12 cellular contexts compared by ENCODE assay signal in the genomic region with DNA sequence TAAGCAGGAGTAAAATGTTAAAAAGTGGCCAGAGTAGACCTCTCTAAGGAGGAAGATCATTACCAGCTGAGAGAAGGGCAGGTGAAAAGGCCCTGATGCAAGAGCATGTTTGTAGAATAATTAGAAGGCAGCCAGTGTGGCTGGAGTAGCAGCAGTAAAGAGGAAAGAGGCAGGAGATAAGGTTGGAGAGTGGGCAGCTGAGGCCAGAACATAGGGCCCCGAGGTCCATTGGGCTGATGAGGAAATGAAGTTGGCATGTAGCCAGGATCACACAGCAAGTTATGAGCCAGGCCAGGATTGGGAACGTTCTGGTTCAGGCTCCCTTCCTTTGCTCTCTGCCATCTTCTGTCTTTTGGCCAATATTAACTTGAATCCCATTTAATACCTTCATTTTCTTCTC. TPM values are rescaled to one million over a fixed set of nuclear protein-coding genes. Genes with fewer than 3 reads are reported as not detected.
DNase-seq lines count a peak whose midpoint lies in the region; ATAC-seq, FAIRE-seq and TF ChIP-seq lines count a peak whose summit lies in the region.
"Had no signal": no experiment of that assay in that cellular context is flagged by ENCODE, and none has a peak within 500 bp of the region (broad histone marks: within the 10 kb centered on the region; RNA-seq: fewer than 3 reads in every experiment).

No MANE protein-coding gene starts in this region.

- no peaks in the 10 kb centered on the region for H3K9me3 Mint-ChIP-seq in neural progenitor cell

- ATAC-seq in SK-N-SH treated with all-trans-retinoic acid at 6 μM for 48 hours (no peak), body of pancreas (no peak), left lobe of liver (peak; percentile 86)

- TF ChIP-seq CTCF in SK-N-SH (IDR thresholded peaks at IDR 0.05) (no peak), body of pancreas (IDR thresholded peaks at IDR 0.05) (no peak), thyroid gland (IDR thresholded peaks at IDR 0.05) (no peak), neural progenitor cell (IDR thresholded peaks at IDR 0.05) (no peak), esophagus muscularis mucosa (IDR thresholded peaks at IDR 0.05) (no peak)

- peaks cover 3% of the 10 kb centered on the region for H3K27me3 Mint-ChIP-seq in neural progenitor cell (ENCODE audit: insufficient read depth, low read depth)

- peak overlapping the region in 1 of 2 experiments; percentile 59; a peak in 2 of 4 replicates for H3K27ac ChIP-seq in SK-N-SH (ENCODE audit: low read depth in 2 of 2, low read length in 1 of 2)
- no peak overlapping the region for H3K27ac ChIP-seq in body of pancreas
- no peak overlapping the region for H3K27ac ChIP-seq in thyroid gland
- no peak overlapping the region for H3K27ac ChIP-seq in neural progenitor cell
- H3K27ac ChIP-seq in esophagus muscularis mucosa (replicated peaks in 1 of 4), result no peak overlapping the region

- 19% methylated on average over 2 of the region's 2 CpGs for WGBS in SK-N-SH (ENCODE audit: low lambda C conversion rate)
- 10 to 15% methylated on average over 2 of the region's 2 CpGs for WGBS in body of pancreas, 2 donors
- WGBS in thyroid gland, 2 donors, result 4 to 5% methylated on average over 2 of the region's 2 CpGs
- 10% methylated on average over 2 of the region's 2 CpGs for WGBS in esophagus muscularis mucosa

- H2AFZ ChIP-seq in SK-N-SH (ENCODE audit: low read depth) (no peak overlapping the region), neural progenitor cell (replicated peaks) (no peak overlapping the region)

- H3K4me1 Mint-ChIP-seq in neural progenitor cell, result peaks cover 33% of the 10 kb centered on the region

- H3K4me1 ChIP-seq in SK-N-SH (ENCODE audit: control insufficient read depth in 1 of 2, insufficient read depth in 2 of 2, low read depth in 1 of 2, low read length in 1 of 2) (peaks cover 0 to 37% of the 10 kb centered on the region in 2 experiments; a peak in 1 of 4 replicates), body of pancreas (peaks cover 43% of the 10 kb centered on the region), thyroid gland (peaks cover 32 to 61% of the 10 kb centered on the region in 2 donors), neural progenitor cell (peaks cover 19% of the 10 kb centered on the region), esophagus muscularis mucosa (peaks cover 62 to 80% (median 68%) of the 10 kb centered on the region in 4 donors)

- H3K79me2 ChIP-seq in SK-N-SH (ENCODE audit: insufficient read depth), result peaks cover 95% of the 10 kb centered on the region
- H3K79me2 ChIP-seq in neural progenitor cell (ENCODE audit: low read depth), result peaks cover 99% of the 10 kb centered on the region

- H3K4me3 ChIP-seq in SK-N-SH (ENCODE audit: low read depth in 2 of 2, low read length in 1 of 2) (no peak overlapping the region), body of pancreas (no peak overlapping the region), thyroid gland (replicated peaks in 1 of 3) (no peak overlapping the region), neural progenitor cell (no peak overlapping the region), esophagus muscularis mucosa (no peak overlapping the region)

- no peak for TF ChIP-seq RAD21 in SK-N-SH (IDR thresholded peaks at IDR 0.05; ENCODE audit: low read length)

- intact Hi-C loops in body of pancreas (cut with DNase I) (no loop called here), thyroid gland (cut with DNase I) (no loop called here), esophagus muscularis mucosa (cut with DNase I) (no loop called here)

- H3F3A ChIP-seq in SK-N-SH (replicated peaks; ENCODE audit: insufficient read depth) (no peaks in the 10 kb centered on the region), neural progenitor cell (ENCODE audit: low read depth) (no peaks in the 10 kb centered on the region)

- DNase-seq in SK-N-SH, result peak; percentile 54
- peak; percentile 20 to 52 (median 44) for DNase-seq in body of pancreas
- DNase-seq in left lobe of liver (ENCODE audit: low spot score), result peak; percentile 55
- peak; percentile 39 to 51 for DNase-seq in thyroid gland
- no peak for DNase-seq in neural progenitor cell (ENCODE audit: low spot score)
- DNase-seq in esophagus muscularis mucosa (ENCODE audit: extremely low spot score), result no peak
- no peak for DNase-seq in GM12891 (ENCODE audit: insufficient read length, low spot score)
- DNase-seq: activated T-cell treated with anti-CD3 and anti-CD28 coated beads for 4 hours; KBM-7; stimulated activated CD4-positive, alpha-beta T cell treated with anti-CD3 and anti-CD28 coated beads, Interleukin-4, amount 100 ng/mL, for 24 hours; T-helper 2 cell had no signal

- H3K27me3 ChIP-seq in SK-N-SH (ENCODE audit: insufficient read depth), result no peaks in the 10 kb centered on the region
- H3K27me3 ChIP-seq in body of pancreas, result no peaks in the 10 kb centered on the region
- H3K27me3 ChIP-seq in thyroid gland, result no peaks in the 10 kb centered on the region
- H3K27me3 ChIP-seq in neural progenitor cell, result no peaks in the 10 kb centered on the region
- H3K27me3 ChIP-seq in esophagus muscularis mucosa, result no peaks in the 10 kb centered on the region

- H3K9ac ChIP-seq in SK-N-SH, result no peak overlapping the region
- no peak overlapping the region for H3K9ac ChIP-seq in neural progenitor cell

- no peak overlapping the region for H3K27ac Mint-ChIP-seq in neural progenitor cell

- H3K9me2 ChIP-seq in SK-N-SH, result no peaks in the 10 kb centered on the region

- POLR2A ChIA-PET in SK-N-SH (lab: Yijun Ruan, JAX), result no interaction called here

- TF ChIP-seq POLR2A in body of pancreas (IDR thresholded peaks at IDR 0.05) (no peak), thyroid gland (IDR thresholded peaks at IDR 0.05) (no peak), esophagus muscularis mucosa (IDR thresholded peaks at IDR 0.05; ENCODE audit: low read depth) (no peak), GM12891 (IDR thresholded peaks at IDR 0.05; ENCODE audit: low read depth, low read length) (no peak)

- H3K36me3 ChIP-seq in SK-N-SH (replicated peaks in 1 of 2; ENCODE audit: control insufficient read depth in 1 of 2, insufficient read depth in 2 of 2, low read length in 1 of 2) (peaks cover 0 to 2% of the 10 kb centered on the region in 2 experiments), body of pancreas (replicated peaks in 1 of 2; ENCODE audit: insufficient read depth in 1 of 2, low read depth in 2 of 2) (no peaks in the 10 kb centered on the region), thyroid gland (no peaks in the 10 kb centered on the region), neural progenitor cell (no peaks in the 10 kb centered on the region), esophagus muscularis mucosa (no peaks in the 10 kb centered on the region)

- CTCF ChIA-PET in SK-N-SH (lab: Yijun Ruan, JAX), result interaction anchor here (1.2 to 2.0 kb wide), 2 partner anchors 15 to 23 kb away, joined by 3 to 4 read pairs; no protein-coding TSS in a partner anchor

- H3K9me3 ChIP-seq in SK-N-SH (no peaks in the 10 kb centered on the region), body of pancreas (no peaks in the 10 kb centered on the region), thyroid gland (no peaks in the 10 kb centered on the region), neural progenitor cell (ENCODE audit: low read depth) (no peaks in the 10 kb centered on the region), esophagus muscularis mucosa (no peaks in the 10 kb centered on the region)

- no peak for FAIRE-seq in GM12891 (lab: Jason Lieb, UNC)

- peaks cover 10% of the 10 kb centered on the region for H3K36me3 Mint-ChIP-seq in neural progenitor cell

- H3K4me3 Mint-ChIP-seq in neural progenitor cell, result no peak overlapping the region

- peaks cover 94% of the 10 kb centered on the region for H4K20me1 ChIP-seq in SK-N-SH (ENCODE audit: insufficient read depth)
- H4K20me1 ChIP-seq in neural progenitor cell (ENCODE audit: low read depth), result peaks cover 92% of the 10 kb centered on the region

- TF ChIP-seq EP300 in SK-N-SH (IDR thresholded peaks at IDR 0.05; ENCODE audit: borderline replicate concordance in 1 of 2, low read depth in 1 of 2, low read length in 1 of 2) (peak in 1 of 2 experiments; percentile 28; a peak in 1 of 4 replicates), esophagus muscularis mucosa (IDR thresholded peaks at IDR 0.05) (no peak)

- H3K4me2 ChIP-seq in SK-N-SH, result no peak overlapping the region
- H3K4me2 ChIP-seq in neural progenitor cell, result no peak overlapping the region

TF ChIP-seq in SK-N-SH, 30 proteins besides CTCF, POLR2A, EP300 and RAD21:
- peak; percentile 45 for TF ChIP-seq NFIC (IDR thresholded peaks at IDR 0.05; ENCODE audit: borderline replicate concordance)
- TF ChIP-seq RCOR1 (IDR thresholded peaks at IDR 0.05; ENCODE audit: low read length), result 0 out of 2 replicates have a peak, but pooled peaks have one; percentile 11
- no peak for TF ChIP-seq FOSL2 (IDR thresholded peaks at IDR 0.05; ENCODE audit: borderline replicate concordance, low read depth)
- no peak for TF ChIP-seq FOXJ3 (CRISPR knock-in tag; IDR thresholded peaks at IDR 0.05)

TF ChIP-seq in SK-N-SH treated with all-trans-retinoic acid at 6 μM for 48 hours, 23 proteins besides CTCF, POLR2A, EP300 and RAD21 (continues in another document):
- TF ChIP-seq ISL1 (CRISPR knock-in tag; IDR thresholded peaks at IDR 0.05), result no peak
- TF ChIP-seq CSDC2 (CRISPR knock-in tag; IDR thresholded peaks at IDR 0.05), result no peak

TF ChIP-seq in GM12891, 5 proteins besides CTCF, POLR2A, EP300 and RAD21:
- no peak for TF ChIP-seq TAF1 (IDR thresholded peaks at IDR 0.05; ENCODE audit: low read depth, low read length)
- no peak for TF ChIP-seq PAX5 (IDR thresholded peaks at IDR 0.05; ENCODE audit: insufficient read depth, low read length, severe bottlenecking)
- no peak for TF ChIP-seq POLR2AphosphoS5 (IDR thresholded peaks at IDR 0.05; ENCODE audit: low read depth, low read length)
- TF ChIP-seq SPI1 (IDR thresholded peaks at IDR 0.05; ENCODE audit: low read depth, low read length), result no peak
- TF ChIP-seq POU2F2 (IDR thresholded peaks at IDR 0.05; ENCODE audit: low read depth, low read length), result no peak

RNA-seq across cellular contexts. Expression of a gene that starts 51.6 kb away (rescaled TPM):
- 123 and 130 TPM in 2 replicates for polyA plus RNA-seq in SK-N-SH (2012; rRNA removed)
- polyA plus RNA-seq in SK-N-SH (2012; cell fraction: cytosol; rRNA removed), result 71.6 and 108 TPM in 2 replicates
- polyA plus RNA-seq in SK-N-SH (2012; cell fraction: nucleus; rRNA removed), result 68.3 and 69.8 TPM in 2 replicates
- 10 to 100 TPM; 37.9 to 49.3 TPM for total RNA-seq in body of pancreas
- 26.8 TPM for total RNA-seq in left lobe of liver
- 100 to 1,000 TPM; 124 to 208 (median 151) TPM for total RNA-seq in thyroid gland
- 102 and 178 TPM in 2 replicates for total RNA-seq in neural progenitor cell (ENCODE audit: low replicate concordance)
- total RNA-seq in esophagus muscularis mucosa, result 100 to 1,000 TPM; 114 to 121 (median 117) TPM
- polyA plus RNA-seq in GM12891 (2012; ENCODE audit: low read depth, missing spikeins), result 123 TPM

Comparison
In these comparisons a context has a peak if more than half of its experiments do, and no peak if none do; other contexts are left out.
1. DNase-seq: peak in SK-N-SH (single experiment), body of pancreas (4 of 4), left lobe of liver (single experiment) and thyroid gland (2 of 2); none in neural progenitor cell (single experiment), esophagus muscularis mucosa (single experiment) and GM12891 (single experiment).